ENCODE assay signal across 11 cellular contexts in genomic region chr14:61344437-61345143, GRCh38. TPM values are rescaled to one million over a fixed set of nuclear protein-coding genes. Genes with fewer than 3 reads are reported as not detected.
A peak's percentile ranks its signal among the peaks of the same experiment; 100 is the strongest.
DNase-seq lines count a peak whose midpoint lies in the region; ATAC-seq and TF ChIP-seq lines count a peak whose summit lies in the region.
"Had no signal": no experiment of that assay in that cellular context is flagged by ENCODE, and none has a peak within 500 bp of the region (broad histone marks: within the 10 kb centered on the region; RNA-seq: fewer than 3 reads in every experiment).

No MANE protein-coding gene starts in this region.

- TF ChIP-seq CTCF in left lung (IDR thresholded peaks at IDR 0.05) (no peak), tibial nerve (IDR thresholded peaks at IDR 0.05) (no peak), foreskin fibroblast (IDR thresholded peaks at IDR 0.05; ENCODE audit: low read depth, low read length) (no peak), chondrocyte (IDR thresholded peaks at IDR 0.05) (no peak)

- H3K4me3 Mint-ChIP-seq in activated CD4-positive, alpha-beta T cell treated with anti-CD3 and anti-CD28 coated beads, Interleukin-2, amount 10 ng/mL, durations not matched to agents 7 days and 5 days, result peak overlapping the region; percentile 68
- peak overlapping the region; percentile 84 to 94 for H3K4me3 Mint-ChIP-seq in activated T-cell treated with anti-CD3 and anti-CD28 coated beads, Interleukin-2, amount 50 U/mL, for 72 hours
- no peak overlapping the region for H3K4me3 Mint-ChIP-seq in chondrocyte (ENCODE audit: unreplicated experiment)

- CTCF ChIA-PET in activated CD4-positive, alpha-beta T cell treated with anti-CD3 and anti-CD28 coated beads, Interleukin-2, amount 10 ng/mL, durations not matched to agents 7 days and 5 days (lab: Charles Lee), result interaction anchor here (0.9 to 1.4 kb wide), 5 partner anchors 8 to 76 kb away, joined by 3 to 5 read pairs (median 3); no protein-coding TSS in a partner anchor

- ATAC-seq in activated T-cell treated with anti-CD3 and anti-CD28 coated beads, Interleukin-2, amount 50 U/mL, for 72 hours (replicated peaks in 1 of 2), result peak in 1 of 2 donors; percentile 8
- ATAC-seq in left lung, result peak; percentile 50

- H3K4me1 ChIP-seq in left lung, result peaks cover 14 to 80% of the 10 kb centered on the region in 2 donors
- peaks cover 0 to 20% (median 3%) of the 10 kb centered on the region in 4 donors for H3K4me1 ChIP-seq in tibial nerve

- no peaks in the 10 kb centered on the region for H3K9me3 ChIP-seq in left lung
- H3K9me3 ChIP-seq in tibial nerve, result no peaks in the 10 kb centered on the region
- H3K9me3 ChIP-seq: neutrophil had no signal

- H3K27ac Mint-ChIP-seq in activated CD4-positive, alpha-beta T cell treated with anti-CD3 and anti-CD28 coated beads, Interleukin-2, amount 10 ng/mL, durations not matched to agents 7 days and 5 days, result peak overlapping the region; percentile 86
- peak overlapping the region; percentile 99 for H3K27ac Mint-ChIP-seq in activated T-cell treated with anti-CD3 and anti-CD28 coated beads, Interleukin-2, amount 50 U/mL, for 72 hours
- H3K27ac Mint-ChIP-seq in chondrocyte (ENCODE audit: unreplicated experiment), result no peak overlapping the region

- no peak for TF ChIP-seq POLR2A in tibial nerve (IDR thresholded peaks at IDR 0.05)

- TF ChIP-seq EP300 in tibial nerve (IDR thresholded peaks at IDR 0.05), result no peak

- WGBS in tibial nerve, 2 donors, result 45 to 53% methylated on average over 7 of the region's 7 CpGs

- H3K27me3 ChIP-seq in left lung (no peaks in the 10 kb centered on the region), tibial nerve (no peaks in the 10 kb centered on the region)
- H3K27me3 ChIP-seq: neutrophil had no signal

- no peaks in the 10 kb centered on the region for H3K27me3 Mint-ChIP-seq in activated CD4-positive, alpha-beta T cell treated with anti-CD3 and anti-CD28 coated beads, Interleukin-2, amount 10 ng/mL, durations not matched to agents 7 days and 5 days
- H3K27me3 Mint-ChIP-seq in activated T-cell treated with anti-CD3 and anti-CD28 coated beads, Interleukin-2, amount 50 U/mL, for 72 hours (ENCODE audit: low read depth), result no peaks in the 10 kb centered on the region
- H3K27me3 Mint-ChIP-seq in chondrocyte (ENCODE audit: low read depth), result no peaks in the 10 kb centered on the region

- H3K4me3 ChIP-seq in left lung (peak overlapping the region in 1 of 2 donors; percentile 1), tibial nerve (peak overlapping the region in 1 of 4 donors; percentile 11), foreskin fibroblast (ENCODE audit: low read depth in 1 of 2, low read length in 2 of 2) (no peak overlapping the region)

- H3K36me3 Mint-ChIP-seq in activated CD4-positive, alpha-beta T cell treated with anti-CD3 and anti-CD28 coated beads, Interleukin-2, amount 10 ng/mL, durations not matched to agents 7 days and 5 days (ENCODE audit: low read depth), result peaks cover 74% of the 10 kb centered on the region
- peaks cover 12 to 15% of the 10 kb centered on the region in 2 donors for H3K36me3 Mint-ChIP-seq in activated T-cell treated with anti-CD3 and anti-CD28 coated beads, Interleukin-2, amount 50 U/mL, for 72 hours (ENCODE audit: insufficient read depth in 2 of 2)
- no peaks in the 10 kb centered on the region for H3K36me3 Mint-ChIP-seq in chondrocyte (ENCODE audit: low read depth)

- intact Hi-C loops in left lung (cut with DNase I), result no loop called here

- H3K27ac ChIP-seq in left lung (peak overlapping the region; percentile 75 to 81), tibial nerve (peak overlapping the region in 3 of 4 donors; percentile 70 to 78 (median 76))
- H3K27ac ChIP-seq: VCaP had no signal

- H3K4me1 Mint-ChIP-seq in activated CD4-positive, alpha-beta T cell treated with anti-CD3 and anti-CD28 coated beads, Interleukin-2, amount 10 ng/mL, durations not matched to agents 7 days and 5 days, result peaks cover 100% of the 10 kb centered on the region
- peaks cover 100% of the 10 kb centered on the region for H3K4me1 Mint-ChIP-seq in activated T-cell treated with anti-CD3 and anti-CD28 coated beads, Interleukin-2, amount 50 U/mL, for 72 hours (ENCODE audit: low read depth)
- H3K4me1 Mint-ChIP-seq in chondrocyte (ENCODE audit: low read depth), result no peaks in the 10 kb centered on the region

- POLR2A ChIA-PET in activated CD4-positive, alpha-beta T cell treated with anti-CD3 and anti-CD28 coated beads, Interleukin-2, amount 10 ng/mL, durations not matched to agents 7 days and 5 days (lab: Charles Lee), result no interaction called here

- no peak for DNase-seq in activated CD4-positive, alpha-beta T cell treated with anti-CD3 and anti-CD28 coated beads, Interleukin-2, amount 10 ng/mL, durations not matched to agents 7 days and 5 days
- DNase-seq in activated CD4-positive, alpha-beta T cell treated with anti-CD3 and anti-CD28 coated beads, Interleukin-2, amount 50 U/mL, for 1 hour, result no peak
- DNase-seq in activated T-cell treated with anti-CD3 and anti-CD28 coated beads, Interleukin-2, amount 50 U/mL, for 72 hours, result no peak
- DNase-seq in left lung, result no peak
- DNase-seq in tibial nerve (ENCODE audit: low spot score in 2 of 2), result no peak
- DNase-seq in foreskin fibroblast, result no peak
- DNase-seq in HuH-7.5 (ENCODE audit: low spot score), result no peak
- no peak for DNase-seq in chondrocyte (ENCODE audit: low spot score)
- DNase-seq: NCI-H510A treated with DMSO at 0.1 percent for 48 hours had no signal

- H3K36me3 ChIP-seq in left lung, result no peaks in the 10 kb centered on the region
- no peaks in the 10 kb centered on the region for H3K36me3 ChIP-seq in tibial nerve
- H3K36me3 ChIP-seq: neutrophil had no signal

- peaks cover 7% of the 10 kb centered on the region for H3K9me3 Mint-ChIP-seq in activated CD4-positive, alpha-beta T cell treated with anti-CD3 and anti-CD28 coated beads, Interleukin-2, amount 10 ng/mL, durations not matched to agents 7 days and 5 days
- H3K9me3 Mint-ChIP-seq in activated T-cell treated with anti-CD3 and anti-CD28 coated beads, Interleukin-2, amount 50 U/mL, for 72 hours, result peaks cover 3 to 4% of the 10 kb centered on the region in 2 donors
- no peaks in the 10 kb centered on the region for H3K9me3 Mint-ChIP-seq in chondrocyte (ENCODE audit: low read depth)

RNA-seq across cellular contexts. Expression of gene PRKCH, which starts 23.2 kb away (rescaled TPM):
- total RNA-seq in activated CD4-positive, alpha-beta T cell treated with anti-CD3 and anti-CD28 coated beads, Interleukin-2, amount 10 ng/mL, durations not matched to agents 7 days and 5 days, result 100 to 1,000 TPM; 244 to 293 TPM
- 100 to 1,000 TPM; 127 to 143 TPM for total RNA-seq in activated T-cell treated with anti-CD3 and anti-CD28 coated beads, Interleukin-2, amount 50 U/mL, for 72 hours
- total RNA-seq in left lung (10 to 100 TPM; 35.2 to 48.8 TPM), tibial nerve (10 to 100 TPM; 26.4 to 33.9 (median 29.2) TPM), chondrocyte (9.7 to 13.4 TPM (median 10.6 TPM) in 3 replicates)
